In genomic region chr2:233247744-233248143, GRCh38 we compare ENCODE assay signal across 10 cellular contexts. TPM values are rescaled to one million over a fixed set of nuclear protein-coding genes. Genes with fewer than 3 reads are reported as not detected.
DNase-seq lines count a peak whose midpoint lies in the region; ATAC-seq, FAIRE-seq and TF ChIP-seq lines count a peak whose summit lies in the region.
"Had no signal": no experiment of that assay in that cellular context is flagged by ENCODE, and none has a peak within 500 bp of the region (broad histone marks: within the 10 kb centered on the region; RNA-seq: fewer than 3 reads in every experiment).

No MANE protein-coding gene starts in this region.

- no peaks in the 10 kb centered on the region for H3K9me3 ChIP-seq in gastroesophageal sphincter

- no peak for TF ChIP-seq CTCF in gastroesophageal sphincter (IDR thresholded peaks at IDR 0.05)

- TF ChIP-seq POLR2A in gastroesophageal sphincter (IDR thresholded peaks at IDR 0.05) (no peak), GM12891 (IDR thresholded peaks at IDR 0.05; ENCODE audit: low read depth, low read length) (no peak)

- H3K4me1 ChIP-seq in gastroesophageal sphincter = peaks cover 2 to 11% (median 4%) of the 10 kb centered on the region in 3 donors

- TF ChIP-seq EP300 in gastroesophageal sphincter (IDR thresholded peaks at IDR 0.05) = no peak

- H3K4me3 ChIP-seq in gastroesophageal sphincter = no peak overlapping the region
- H3K4me3 ChIP-seq: SK-N-MC had no signal

- H3K27me3 ChIP-seq in gastroesophageal sphincter = no peaks in the 10 kb centered on the region

- FAIRE-seq in GM12891 (lab: Jason Lieb, UNC) = no peak

- no peak overlapping the region for H3K27ac ChIP-seq in gastroesophageal sphincter
- H3K27ac ChIP-seq: SK-N-MC had no signal

- H3K36me3 ChIP-seq in gastroesophageal sphincter = no peaks in the 10 kb centered on the region

- ATAC-seq in esophagus mucosa (peak; percentile 92), gastroesophageal sphincter (no peak), GM19324 (IDR thresholded peaks at IDR 0.05; ENCODE audit: low FRiP score, unreplicated experiment) (no peak)

- peak; percentile 94 for DNase-seq in M059J (ENCODE audit: low read depth)
- peak; percentile 37 for DNase-seq in activated CD4-positive, alpha-beta T cell treated with anti-CD3 and anti-CD28 coated beads, Interleukin-2, amount 50 U/mL, for 1 hour
- peak; percentile 36 to 55 for DNase-seq in stimulated activated CD8-positive, alpha-beta memory T cell treated with anti-CD3 and anti-CD28 coated beads, Interleukin-15, amount 100 ng/mL, for 48 hours (ENCODE audit: low read depth in 2 of 2)
- no peak for DNase-seq in GM12891 (ENCODE audit: insufficient read length, low spot score)
- DNase-seq in NCI-H1930 (lab: John Stamatoyannopoulos, UW) = no peak

TF ChIP-seq in GM12891, 5 proteins besides CTCF, POLR2A, EP300 and RAD21:
- no peak for TF ChIP-seq POU2F2 (IDR thresholded peaks at IDR 0.05; ENCODE audit: low read depth, low read length)
- TF ChIP-seq SPI1 (IDR thresholded peaks at IDR 0.05; ENCODE audit: low read depth, low read length) = no peak
- TF ChIP-seq POLR2AphosphoS5 (IDR thresholded peaks at IDR 0.05; ENCODE audit: low read depth, low read length) = no peak
- no peak for TF ChIP-seq PAX5 (IDR thresholded peaks at IDR 0.05; ENCODE audit: insufficient read depth, low read length, severe bottlenecking)
- TF ChIP-seq TAF1 (IDR thresholded peaks at IDR 0.05; ENCODE audit: low read depth, low read length) = no peak

RNA-seq across cellular contexts. Expression of gene ATG16L1, which starts 3.7 kb away (rescaled TPM):
- 20.1 and 32.5 TPM in 2 replicates for total RNA-seq in M059J (2014; rRNA removed; shearing (Covaris generic))
- total RNA-seq in esophagus mucosa = 13.9 TPM
- 10 to 100 TPM; 24.0 to 46.1 (median 33.8) TPM for total RNA-seq in gastroesophageal sphincter
- 10.4 TPM for polyA plus RNA-seq in GM12891 (2012; ENCODE audit: low read depth, missing spikeins)

RNA-seq across cellular contexts. Expression of gene SAG, which starts 59.9 kb away (rescaled TPM):
- total RNA-seq in M059J (2014; rRNA removed; shearing (Covaris generic)) = not detected in 2 replicates
- total RNA-seq in esophagus mucosa (not detected), gastroesophageal sphincter (1 to 10 TPM in 1 of 4 donors, not detected in 3; 1.5 TPM)
- polyA plus RNA-seq in GM12891 (2012; ENCODE audit: low read depth, missing spikeins) = not detected
- total RNA-seq: temporal lobe had no signal

Comparison
In these comparisons a context has a peak if more than half of its experiments do, and no peak if none do; other contexts are left out.
1. DNase-seq: peak in M059J (single experiment), activated CD4-positive, alpha-beta T cell treated with anti-CD3 and anti-CD28 coated beads, Interleukin-2, amount 50 U/mL, for 1 hour (single experiment) and stimulated activated CD8-positive, alpha-beta memory T cell treated with anti-CD3 and anti-CD28 coated beads, Interleukin-15, amount 100 ng/mL, for 48 hours (2 of 2); none in GM12891 (single experiment) and NCI-H1930 (0 of 2).